ENCODE assay signal across 17 cellular contexts in the genomic region with DNA sequence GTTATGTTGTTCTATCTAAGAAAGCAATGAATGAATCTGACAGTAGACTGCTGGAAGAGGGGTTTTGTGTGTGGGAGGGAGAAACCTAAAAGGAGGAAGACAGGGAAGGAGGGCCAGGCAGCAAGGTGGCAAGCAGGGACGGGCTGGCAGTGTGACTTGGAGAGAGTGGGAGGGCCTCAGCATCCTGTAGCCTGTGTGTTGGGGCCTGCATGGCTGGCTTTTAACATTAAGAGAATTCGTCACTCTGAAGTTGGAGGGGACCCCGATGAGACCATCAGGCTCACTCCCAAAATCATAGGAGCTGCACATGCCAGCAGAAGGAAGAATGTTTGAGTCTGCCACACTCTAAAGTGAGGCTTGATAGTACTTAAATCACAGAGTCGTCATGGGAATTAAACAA.
DNase-seq lines count a peak whose midpoint lies in the region; ATAC-seq and TF ChIP-seq lines count a peak whose summit lies in the region.
"Had no signal": no experiment of that assay in that cellular context is flagged by ENCODE, and none has a peak within 500 bp of the region (broad histone marks: within the 10 kb centered on the region; RNA-seq: fewer than 3 reads in every experiment).

No MANE protein-coding gene starts in this region.

- H3K4me2 ChIP-seq in neural cell (ENCODE audit: low read length): no peak overlapping the region

- peaks cover 9% of the 10 kb centered on the region for H3K36me3 Mint-ChIP-seq in endodermal cell (ENCODE audit: low read depth)
- no peaks in the 10 kb centered on the region for H3K36me3 Mint-ChIP-seq in activated naive CD8-positive, alpha-beta T cell treated with anti-CD3 and anti-CD28 coated beads, Interleukin-2, amount 50 U/mL, for 24 hours (ENCODE audit: low read depth)
- no peaks in the 10 kb centered on the region for H3K36me3 Mint-ChIP-seq in activated CD4-positive, alpha-beta memory T cell treated with anti-CD3 and anti-CD28 coated beads for 36 hours
- H3K36me3 Mint-ChIP-seq: CD14-positive monocyte; CD4-positive, alpha-beta memory T cell had no signal

- H3K9me3 ChIP-seq in HEK293 (ENCODE audit: control insufficient read depth, insufficient read depth, low read depth, low read length) (no peaks in the 10 kb centered on the region), endodermal cell (ENCODE audit: control insufficient read depth, low read length) (no peaks in the 10 kb centered on the region), neural cell (ENCODE audit: low read length) (no peaks in the 10 kb centered on the region)
- H3K9me3 ChIP-seq: BE2C, HAP-1 had no signal

- H3K4me3 Mint-ChIP-seq in endodermal cell: no peak overlapping the region
- H3K4me3 Mint-ChIP-seq in activated naive CD8-positive, alpha-beta T cell treated with anti-CD3 and anti-CD28 coated beads, Interleukin-2, amount 50 U/mL, for 24 hours: no peak overlapping the region
- no peak overlapping the region for H3K4me3 Mint-ChIP-seq in activated CD4-positive, alpha-beta memory T cell treated with anti-CD3 and anti-CD28 coated beads for 36 hours
- H3K4me3 Mint-ChIP-seq: CD14-positive monocyte; CD4-positive, alpha-beta memory T cell had no signal

- H3K9me2 ChIP-seq in neural cell (ENCODE audit: insufficient read depth, low read length): no peaks in the 10 kb centered on the region

- no peaks in the 10 kb centered on the region for H3K27me3 Mint-ChIP-seq in endodermal cell (ENCODE audit: insufficient read depth)
- H3K27me3 Mint-ChIP-seq in activated naive CD8-positive, alpha-beta T cell treated with anti-CD3 and anti-CD28 coated beads, Interleukin-2, amount 50 U/mL, for 24 hours: peaks cover 5% of the 10 kb centered on the region
- H3K27me3 Mint-ChIP-seq in activated CD4-positive, alpha-beta memory T cell treated with anti-CD3 and anti-CD28 coated beads for 36 hours: no peaks in the 10 kb centered on the region
- H3K27me3 Mint-ChIP-seq: CD4-positive, alpha-beta memory T cell had no signal

- ATAC-seq in activated naive CD8-positive, alpha-beta T cell treated with anti-CD3 and anti-CD28 coated beads, Interleukin-2, amount 50 U/mL, for 24 hours: no peak
- ATAC-seq: GM12878 had no signal

- CTCF ChIA-PET in HEK293 (lab: Yijun Ruan, JAX) (interaction anchor here (0.6 kb wide), 1 partner anchor 167 kb away, joined by 4 read pairs; no protein-coding TSS in a partner anchor), GM10248 (lab: Yijun Ruan, JAX) (no interaction called here)
- CTCF ChIA-PET in activated CD4-positive, alpha-beta memory T cell treated with anti-CD3 and anti-CD28 coated beads for 36 hours (lab: Charles Lee): no interaction called here

- H3K4me1 Mint-ChIP-seq in endodermal cell: peaks cover 15% of the 10 kb centered on the region
- no peaks in the 10 kb centered on the region for H3K4me1 Mint-ChIP-seq in activated naive CD8-positive, alpha-beta T cell treated with anti-CD3 and anti-CD28 coated beads, Interleukin-2, amount 50 U/mL, for 24 hours
- H3K4me1 Mint-ChIP-seq in activated CD4-positive, alpha-beta memory T cell treated with anti-CD3 and anti-CD28 coated beads for 36 hours (ENCODE audit: low read depth): no peaks in the 10 kb centered on the region
- H3K4me1 Mint-ChIP-seq: CD14-positive monocyte; CD4-positive, alpha-beta memory T cell had no signal

- WGBS in endodermal cell (ENCODE audit: insufficient coverage in 1 of 2, insufficient read length in 1 of 2), 2 experiments: 90 to 92% methylated on average over 4 of the region's 4 CpGs

- H3F3A ChIP-seq in neural cell (ENCODE audit: insufficient read depth, low read length, poor library complexity, severe bottlenecking): no peaks in the 10 kb centered on the region

- H3K9me3 Mint-ChIP-seq in endodermal cell: no peaks in the 10 kb centered on the region
- H3K9me3 Mint-ChIP-seq in activated naive CD8-positive, alpha-beta T cell treated with anti-CD3 and anti-CD28 coated beads, Interleukin-2, amount 50 U/mL, for 24 hours: no peaks in the 10 kb centered on the region
- H3K9me3 Mint-ChIP-seq in activated CD4-positive, alpha-beta memory T cell treated with anti-CD3 and anti-CD28 coated beads for 36 hours: no peaks in the 10 kb centered on the region

- TF ChIP-seq CTCF in HEK293 (tag by site-specific recombination; IDR thresholded peaks at IDR 0.05) (no peak), endodermal cell (conservative IDR thresholded peaks at IDR 0.05) (no peak), neural cell (IDR thresholded peaks at IDR 0.05; ENCODE audit: poor library complexity, severe bottlenecking) (no peak), GM10248 (IDR thresholded peaks at IDR 0.05; ENCODE audit: control extremely low read depth, extremely low read depth, low read depth, missing control alignments) (no peak)

- H3K27me3 ChIP-seq in endodermal cell (ENCODE audit: control insufficient read depth, insufficient read depth, low read length, poor library complexity, severe bottlenecking) (no peaks in the 10 kb centered on the region), neural cell (ENCODE audit: insufficient read depth, low read depth, low read length) (no peaks in the 10 kb centered on the region)
- H3K27me3 ChIP-seq: BE2C had no signal

- no peak for TF ChIP-seq RAD21 in neural cell (conservative IDR thresholded peaks at IDR 0.05)

- H3K36me3 ChIP-seq in HEK293 (ENCODE audit: control insufficient read depth in 2 of 2, insufficient read depth in 1 of 2, low read length in 2 of 2) (no peaks in the 10 kb centered on the region), endodermal cell (ENCODE audit: control insufficient read depth, insufficient read depth, low read length) (no peaks in the 10 kb centered on the region), neural cell (ENCODE audit: insufficient read depth, low read length) (no peaks in the 10 kb centered on the region)
- H3K36me3 ChIP-seq: BE2C, HAP-1 had no signal

- H3K27ac ChIP-seq in HEK293 (ENCODE audit: extremely low read depth, low read depth, low read length): no peak overlapping the region
- H3K27ac ChIP-seq in endodermal cell (ENCODE audit: low read depth, low read length): no peak overlapping the region
- H3K27ac ChIP-seq in neural cell (ENCODE audit: low read length): no peak overlapping the region
- H3K27ac ChIP-seq: GM23248 had no signal

- H3K4me1 ChIP-seq in HEK293 (ENCODE audit: control insufficient read depth, insufficient read depth, low read length) (no peaks in the 10 kb centered on the region), endodermal cell (ENCODE audit: control insufficient read depth, insufficient read depth, low read length) (no peaks in the 10 kb centered on the region)
- H3K4me1 ChIP-seq: BE2C, HAP-1 had no signal

- H3K79me2 ChIP-seq in neural cell (replicated peaks; ENCODE audit: insufficient read depth, low read length): no peaks in the 10 kb centered on the region

- POLR2A ChIA-PET in HEK293 (lab: Yijun Ruan, JAX) (no interaction called here), GM10248 (lab: Yijun Ruan, JAX) (no interaction called here)
- POLR2A ChIA-PET in activated CD4-positive, alpha-beta memory T cell treated with anti-CD3 and anti-CD28 coated beads for 36 hours (lab: Charles Lee): no interaction called here

- DNase-seq in endodermal cell (no peak), NCI-H2227 treated with DMSO at 0.1 percent for 48 hours (lab: John Stamatoyannopoulos, UW) (no peak), GM10248 (ENCODE audit: extremely low spot score) (no peak)
- no peak for DNase-seq in activated naive CD8-positive, alpha-beta T cell treated with anti-CD3 and anti-CD28 coated beads, Interleukin-2, amount 50 U/mL, for 24 hours
- DNase-seq in activated CD4-positive, alpha-beta memory T cell treated with anti-CD3 and anti-CD28 coated beads for 36 hours: no peak
- DNase-seq: ACHN; BE2C; CD4-positive, alpha-beta memory T cell; DMS153; DMS79; GF-D8; GM23248 had no signal

- intact Hi-C loops in activated CD4-positive, alpha-beta memory T cell treated with anti-CD3 and anti-CD28 coated beads for 36 hours (cut with micrococcal nuclease): no loop called here

- H4K20me1 ChIP-seq in neural cell (ENCODE audit: insufficient read depth): no peaks in the 10 kb centered on the region

- H2AFZ ChIP-seq in neural cell (ENCODE audit: low read depth, low read length): no peak overlapping the region
- H2AFZ ChIP-seq: GM23248 had no signal

- H3K4me3 ChIP-seq in HEK293 (ENCODE audit: low read depth, low read length) (no peak overlapping the region), endodermal cell (ENCODE audit: low read length) (no peak overlapping the region), neural cell (ENCODE audit: low read length) (no peak overlapping the region)
- H3K4me3 ChIP-seq: GM12878, GM23248, HAP-1 had no signal

- TF ChIP-seq EP300 in neural cell (conservative IDR thresholded peaks at IDR 0.05; ENCODE audit: poor library complexity, severe bottlenecking): no peak

- H3K27ac Mint-ChIP-seq in endodermal cell: peak overlapping the region; percentile 41
- no peak overlapping the region for H3K27ac Mint-ChIP-seq in activated naive CD8-positive, alpha-beta T cell treated with anti-CD3 and anti-CD28 coated beads, Interleukin-2, amount 50 U/mL, for 24 hours
- H3K27ac Mint-ChIP-seq in activated CD4-positive, alpha-beta memory T cell treated with anti-CD3 and anti-CD28 coated beads for 36 hours: no peak overlapping the region
- H3K27ac Mint-ChIP-seq: CD14-positive monocyte; CD4-positive, alpha-beta memory T cell had no signal

- H3K9ac ChIP-seq in endodermal cell (ENCODE audit: extremely low read depth, low read length, poor library complexity, severe bottlenecking): no peak overlapping the region
- H3K9ac ChIP-seq in neural cell (ENCODE audit: low read length): peak overlapping the region; percentile 15
- H3K9ac ChIP-seq: GM23248 had no signal

TF ChIP-seq in HEK293, 187 proteins besides CTCF, POLR2A, EP300 and RAD21 (continues in another document):
- no peak for TF ChIP-seq ZNF248 (tag by site-specific recombination; IDR thresholded peaks at IDR 0.05)
